7 cellular contexts compared by ENCODE assay signal in genomic region chr10:68826764-68827591, GRCh38. TPM values are rescaled to one million over a fixed set of nuclear protein-coding genes. Genes with fewer than 3 reads are reported as not detected.
DNase-seq lines count a peak whose midpoint lies in the region; ATAC-seq and TF ChIP-seq lines count a peak whose summit lies in the region.

Gene STOX1 (plus strand): TSS chr10:68827531. CDS start chr10:68827624, 93 bp downstream.

- H3K4me3 ChIP-seq in dorsolateral prefrontal cortex, result peak within 1 kb of the TSS; percentile 41 to 81 (median 73)

- H3K4me3 Mint-ChIP-seq in memory B cell, result peak within 1 kb of the TSS; percentile 76

- H3K36me3 Mint-ChIP-seq in memory B cell, result no peaks in the 10 kb centered on the region

- intact Hi-C loops in dorsolateral prefrontal cortex (cut with DNase I), result no loop called here

- TF ChIP-seq CTCF in GM13977 (IDR thresholded peaks at IDR 0.05; ENCODE audit: extremely low read depth, insufficient read depth, missing control alignments) (no peak), dorsolateral prefrontal cortex (IDR thresholded peaks at IDR 0.05 in 54 of 56, conservative IDR thresholded peaks at IDR 0.05 in 2 of 56; ENCODE audit: low read depth in 1 of 56, partially characterized antibody in 56 of 56) (no peak)

- H3K27me3 Mint-ChIP-seq in memory B cell, result peaks cover 3% of the 10 kb centered on the region

- no peak within 1 kb of the TSS for H3K27ac Mint-ChIP-seq in memory B cell

- DNase-seq in GM13977 (ENCODE audit: low spot score) (peak; percentile 82), NCI-H345 treated with DMSO at 0.1 percent for 48 hours (lab: John Stamatoyannopoulos, UW; ENCODE audit: unreplicated experiment) (peak; percentile 19), dorsolateral prefrontal cortex (peak in 7 of 10 donors; percentile 12 to 60 (median 34)), memory B cell (ENCODE audit: low spot score in 2 of 2) (peak; percentile 39 to 57)
- DNase-seq in activated CD4-positive, alpha-beta T cell treated with anti-CD3 and anti-CD28 coated beads, Interleukin-2, amount 50 U/mL, for 48 hours, result peak; percentile 68 to 72
- peak; percentile 13 for DNase-seq in stimulated activated CD8-positive, alpha-beta memory T cell treated with anti-CD3 and anti-CD28 coated beads, Interleukin-15, amount 100 ng/mL, for 1 hour (ENCODE audit: low read depth)

- H3K27ac ChIP-seq in dorsolateral prefrontal cortex, result peak within 1 kb of the TSS in 55 of 59 donors; percentile 23 to 92 (median 80)

- ATAC-seq in HG02798 (IDR thresholded peaks at IDR 0.05; ENCODE audit: poor library complexity, unreplicated experiment) (peak; percentile 71), memory B cell (ENCODE audit: low read depth) (peak; percentile 65)

- in situ Hi-C loops in GM13977 (cut with MboI; ENCODE audit: low pct_unique_long_range_greater_than_20kb, low sequenced_read_pairs, unreplicated experiment), result no loop called here

- H3K27me3 ChIP-seq in dorsolateral prefrontal cortex, result no peaks in the 10 kb centered on the region

- H3K4me1 Mint-ChIP-seq in memory B cell, result no peaks in the 10 kb centered on the region

- H3K9me3 Mint-ChIP-seq in memory B cell, result no peaks in the 10 kb centered on the region

RNA-seq across cellular contexts. Expression of gene STOX1, which starts in this region (rescaled TPM):
- total RNA-seq in dorsolateral prefrontal cortex, result 10 to 100 TPM; 14.0 to 59.9 (median 28.7) TPM

Comparison
In these comparisons a context has a peak if more than half of its experiments do, and no peak if none do; other contexts are left out.
1. Peak in every context shown above with its lines: DNase-seq, ATAC-seq, H3K4me3 ChIP-seq and H3K27ac ChIP-seq.
2. DNase-seq: peak in every context shown above with its lines; median percentile 82 in GM13977; 70 in activated CD4-positive, alpha-beta T cell treated with anti-CD3 and anti-CD28 coated beads, Interleukin-2, amount 50 U/mL, for 48 hours; 48 in memory B cell; 34 in dorsolateral prefrontal cortex; 19 in NCI-H345 treated with DMSO at 0.1 percent for 48 hours; 13 in stimulated activated CD8-positive, alpha-beta memory T cell treated with anti-CD3 and anti-CD28 coated beads, Interleukin-15, amount 100 ng/mL, for 1 hour.